Comparison of ENCODE assay signal across 1 cellular context in genomic region chr1:117758444-117759316, GRCh38.
TF ChIP-seq lines count a peak whose summit lies in the region.

No MANE protein-coding gene starts in this region.

TF ChIP-seq in HEK293, 187 proteins besides CTCF, POLR2A, EP300 and RAD21 (continued from another document and continues in another):
- TF ChIP-seq HIC1 (tag by site-specific recombination; IDR thresholded peaks at IDR 0.05) (no peak), ZNF37A (tag by site-specific recombination; IDR thresholded peaks at IDR 0.05) (no peak), ZBTB11 (tag by site-specific recombination; conservative IDR thresholded peaks at IDR 0.05; ENCODE audit: low read depth) (no peak), ZBTB17 (tag by site-specific recombination; IDR thresholded peaks at IDR 0.05) (peak; percentile 89), GLI2 (tag by site-specific recombination; IDR thresholded peaks at IDR 0.05; ENCODE audit: borderline replicate concordance, low read depth) (no peak), ZNF626 (tag by site-specific recombination; IDR thresholded peaks at IDR 0.05) (no peak), GLI4 (tag by site-specific recombination; IDR thresholded peaks at IDR 0.05) (no peak), ZEB2 (tag by site-specific recombination; IDR thresholded peaks at IDR 0.05) (peak; percentile 64; the same call in 1 of the 2 replicates), ZNF133 (tag by site-specific recombination; IDR thresholded peaks at IDR 0.05) (no peak), KLF9 (tag by site-specific recombination; IDR thresholded peaks at IDR 0.05; ENCODE audit: low read depth) (no peak), ZNF639 (tag by site-specific recombination; IDR thresholded peaks at IDR 0.05) (no peak), MYNN (tag by site-specific recombination; IDR thresholded peaks at IDR 0.05; ENCODE audit: borderline replicate concordance) (no peak), ZNF514 (tag by site-specific recombination; IDR thresholded peaks at IDR 0.05) (no peak), ZNF530 (tag by site-specific recombination; IDR thresholded peaks at IDR 0.05; ENCODE audit: low read depth) (no peak), PRDM2 (tag by site-specific recombination; IDR thresholded peaks at IDR 0.05; ENCODE audit: borderline replicate concordance) (no peak), ZNF266 (tag by site-specific recombination; IDR thresholded peaks at IDR 0.05; ENCODE audit: low read depth) (no peak), ZNF548 (tag by site-specific recombination; IDR thresholded peaks at IDR 0.05) (no peak), ZBTB20 (tag by site-specific recombination; IDR thresholded peaks at IDR 0.05) (peak; percentile 85), ZNF48 (tag by site-specific recombination; IDR thresholded peaks at IDR 0.05) (no peak), HOXD13 (CRISPR knock-in tag; IDR thresholded peaks at IDR 0.05; ENCODE audit: borderline replicate concordance) (no peak), ZIC2 (tag by site-specific recombination; IDR thresholded peaks at IDR 0.05) (peak; percentile 28), ZNF580 (tag by site-specific recombination; IDR thresholded peaks at IDR 0.05) (no peak), WT1 (tag by site-specific recombination; IDR thresholded peaks at IDR 0.05) (no peak), ZFP69B (tag by site-specific recombination; IDR thresholded peaks at IDR 0.05) (peak; percentile 49; the same call in 1 of the 2 replicates)
- TF ChIP-seq, protein P1, sequence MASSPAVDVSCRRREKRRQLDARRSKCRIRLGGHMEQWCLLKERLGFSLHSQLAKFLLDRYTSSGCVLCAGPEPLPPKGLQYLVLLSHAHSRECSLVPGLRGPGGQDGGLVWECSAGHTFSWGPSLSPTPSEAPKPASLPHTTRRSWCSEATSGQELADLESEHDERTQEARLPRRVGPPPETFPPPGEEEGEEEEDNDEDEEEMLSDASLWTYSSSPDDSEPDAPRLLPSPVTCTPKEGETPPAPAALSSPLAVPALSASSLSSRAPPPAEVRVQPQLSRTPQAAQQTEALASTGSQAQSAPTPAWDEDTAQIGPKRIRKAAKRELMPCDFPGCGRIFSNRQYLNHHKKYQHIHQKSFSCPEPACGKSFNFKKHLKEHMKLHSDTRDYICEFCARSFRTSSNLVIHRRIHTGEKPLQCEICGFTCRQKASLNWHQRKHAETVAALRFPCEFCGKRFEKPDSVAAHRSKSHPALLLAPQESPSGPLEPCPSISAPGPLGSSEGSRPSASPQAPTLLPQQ (tag by site-specific recombination; IDR thresholded peaks at IDR 0.05) = peak; percentile 72; the same call in 1 of the 2 replicates
- TF ChIP-seq, protein P2, sequence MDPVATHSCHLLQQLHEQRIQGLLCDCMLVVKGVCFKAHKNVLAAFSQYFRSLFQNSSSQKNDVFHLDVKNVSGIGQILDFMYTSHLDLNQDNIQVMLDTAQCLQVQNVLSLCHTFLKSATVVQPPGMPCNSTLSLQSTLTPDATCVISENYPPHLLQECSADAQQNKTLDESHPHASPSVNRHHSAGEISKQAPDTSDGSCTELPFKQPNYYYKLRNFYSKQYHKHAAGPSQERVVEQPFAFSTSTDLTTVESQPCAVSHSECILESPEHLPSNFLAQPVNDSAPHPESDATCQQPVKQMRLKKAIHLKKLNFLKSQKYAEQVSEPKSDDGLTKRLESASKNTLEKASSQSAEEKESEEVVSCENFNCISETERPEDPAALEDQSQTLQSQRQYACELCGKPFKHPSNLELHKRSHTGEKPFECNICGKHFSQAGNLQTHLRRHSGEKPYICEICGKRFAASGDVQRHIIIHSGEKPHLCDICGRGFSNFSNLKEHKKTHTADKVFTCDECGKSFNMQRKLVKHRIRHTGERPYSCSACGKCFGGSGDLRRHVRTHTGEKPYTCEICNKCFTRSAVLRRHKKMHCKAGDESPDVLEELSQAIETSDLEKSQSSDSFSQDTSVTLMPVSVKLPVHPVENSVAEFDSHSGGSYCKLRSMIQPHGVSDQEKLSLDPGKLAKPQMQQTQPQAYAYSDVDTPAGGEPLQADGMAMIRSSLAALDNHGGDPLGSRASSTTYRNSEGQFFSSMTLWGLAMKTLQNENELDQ (tag by site-specific recombination; IDR thresholded peaks at IDR 0.05; ENCODE audit: low read depth) = no peak
- TF ChIP-seq, protein P3, sequence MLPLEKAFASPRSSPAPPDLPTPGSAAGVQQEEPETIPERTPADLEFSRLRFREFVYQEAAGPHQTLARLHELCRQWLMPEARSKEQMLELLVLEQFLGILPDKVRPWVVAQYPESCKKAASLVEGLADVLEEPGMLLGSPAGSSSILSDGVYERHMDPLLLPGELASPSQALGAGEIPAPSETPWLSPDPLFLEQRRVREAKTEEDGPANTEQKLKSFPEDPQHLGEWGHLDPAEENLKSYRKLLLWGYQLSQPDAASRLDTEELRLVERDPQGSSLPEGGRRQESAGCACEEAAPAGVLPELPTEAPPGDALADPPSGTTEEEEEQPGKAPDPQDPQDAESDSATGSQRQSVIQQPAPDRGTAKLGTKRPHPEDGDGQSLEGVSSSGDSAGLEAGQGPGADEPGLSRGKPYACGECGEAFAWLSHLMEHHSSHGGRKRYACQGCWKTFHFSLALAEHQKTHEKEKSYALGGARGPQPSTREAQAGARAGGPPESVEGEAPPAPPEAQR (tag by site-specific recombination; IDR thresholded peaks at IDR 0.05) = no peak
- TF ChIP-seq, protein P4, sequence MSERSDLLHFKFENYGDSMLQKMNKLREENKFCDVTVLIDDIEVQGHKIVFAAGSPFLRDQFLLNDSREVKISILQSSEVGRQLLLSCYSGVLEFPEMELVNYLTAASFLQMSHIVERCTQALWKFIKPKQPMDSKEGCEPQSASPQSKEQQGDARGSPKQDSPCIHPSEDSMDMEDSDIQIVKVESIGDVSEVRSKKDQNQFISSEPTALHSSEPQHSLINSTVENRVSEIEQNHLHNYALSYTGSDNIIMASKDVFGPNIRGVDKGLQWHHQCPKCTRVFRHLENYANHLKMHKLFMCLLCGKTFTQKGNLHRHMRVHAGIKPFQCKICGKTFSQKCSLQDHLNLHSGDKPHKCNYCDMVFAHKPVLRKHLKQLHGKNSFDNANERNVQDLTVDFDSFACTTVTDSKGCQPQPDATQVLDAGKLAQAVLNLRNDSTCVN (tag by site-specific recombination; optimal IDR thresholded peaks at IDR 0.05) = peak; percentile 28
- TF ChIP-seq, protein P5, sequence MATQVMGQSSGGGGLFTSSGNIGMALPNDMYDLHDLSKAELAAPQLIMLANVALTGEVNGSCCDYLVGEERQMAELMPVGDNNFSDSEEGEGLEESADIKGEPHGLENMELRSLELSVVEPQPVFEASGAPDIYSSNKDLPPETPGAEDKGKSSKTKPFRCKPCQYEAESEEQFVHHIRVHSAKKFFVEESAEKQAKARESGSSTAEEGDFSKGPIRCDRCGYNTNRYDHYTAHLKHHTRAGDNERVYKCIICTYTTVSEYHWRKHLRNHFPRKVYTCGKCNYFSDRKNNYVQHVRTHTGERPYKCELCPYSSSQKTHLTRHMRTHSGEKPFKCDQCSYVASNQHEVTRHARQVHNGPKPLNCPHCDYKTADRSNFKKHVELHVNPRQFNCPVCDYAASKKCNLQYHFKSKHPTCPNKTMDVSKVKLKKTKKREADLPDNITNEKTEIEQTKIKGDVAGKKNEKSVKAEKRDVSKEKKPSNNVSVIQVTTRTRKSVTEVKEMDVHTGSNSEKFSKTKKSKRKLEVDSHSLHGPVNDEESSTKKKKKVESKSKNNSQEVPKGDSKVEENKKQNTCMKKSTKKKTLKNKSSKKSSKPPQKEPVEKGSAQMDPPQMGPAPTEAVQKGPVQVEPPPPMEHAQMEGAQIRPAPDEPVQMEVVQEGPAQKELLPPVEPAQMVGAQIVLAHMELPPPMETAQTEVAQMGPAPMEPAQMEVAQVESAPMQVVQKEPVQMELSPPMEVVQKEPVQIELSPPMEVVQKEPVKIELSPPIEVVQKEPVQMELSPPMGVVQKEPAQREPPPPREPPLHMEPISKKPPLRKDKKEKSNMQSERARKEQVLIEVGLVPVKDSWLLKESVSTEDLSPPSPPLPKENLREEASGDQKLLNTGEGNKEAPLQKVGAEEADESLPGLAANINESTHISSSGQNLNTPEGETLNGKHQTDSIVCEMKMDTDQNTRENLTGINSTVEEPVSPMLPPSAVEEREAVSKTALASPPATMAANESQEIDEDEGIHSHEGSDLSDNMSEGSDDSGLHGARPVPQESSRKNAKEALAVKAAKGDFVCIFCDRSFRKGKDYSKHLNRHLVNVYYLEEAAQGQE (tag by site-specific recombination; IDR thresholded peaks at IDR 0.05) = 0 out of 2 replicates have a peak, but pooled peaks have one; percentile 11
